Comparison of ENCODE assay signal across 14 cellular contexts in the genomic region with DNA sequence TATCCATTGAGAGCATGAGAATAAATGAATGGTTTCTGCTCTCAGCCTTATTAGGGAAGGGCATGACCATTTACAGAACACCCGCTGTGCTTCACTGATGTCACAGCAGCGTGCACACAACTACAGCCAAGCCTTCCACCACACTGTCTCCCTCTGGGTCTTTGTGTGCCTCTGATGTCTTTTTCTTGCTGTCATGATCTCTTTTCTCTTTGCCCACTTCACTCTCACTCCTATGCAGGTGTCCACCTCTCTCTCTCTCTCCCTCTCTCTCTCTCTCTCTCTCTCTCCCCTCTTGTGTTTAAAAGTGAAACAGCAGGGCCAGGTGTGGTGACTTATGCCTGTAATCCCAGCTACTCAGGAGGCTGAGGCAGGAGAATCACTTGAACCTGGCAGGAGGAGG.
A peak's percentile ranks its signal among the peaks of the same experiment; 100 is the strongest.
DNase-seq lines count a peak whose midpoint lies in the region; ATAC-seq and TF ChIP-seq lines count a peak whose summit lies in the region.
"Had no signal": no experiment of that assay in that cellular context is flagged by ENCODE, and none has a peak within 500 bp of the region (broad histone marks: within the 10 kb centered on the region; RNA-seq: fewer than 3 reads in every experiment).

No MANE protein-coding gene starts in this region.

- H3K27me3 ChIP-seq in uterus = no peaks in the 10 kb centered on the region
- H3K27me3 ChIP-seq: spleen had no signal

- peak overlapping the region; percentile 11 for H3K27ac Mint-ChIP-seq in activated CD4-positive, alpha-beta T cell treated with anti-CD3 and anti-CD28 coated beads for 36 hours
- H3K27ac Mint-ChIP-seq: activated CD4-positive, alpha-beta memory T cell treated with anti-CD3 and anti-CD28 coated beads for 36 hours had no signal

- no peak overlapping the region for H3K4me3 Mint-ChIP-seq in activated CD4-positive, alpha-beta T cell treated with anti-CD3 and anti-CD28 coated beads for 36 hours
- H3K4me3 Mint-ChIP-seq: activated CD4-positive, alpha-beta memory T cell treated with anti-CD3 and anti-CD28 coated beads for 36 hours had no signal

- intact Hi-C loops in activated CD4-positive, alpha-beta T cell treated with anti-CD3 and anti-CD28 coated beads for 36 hours (cut with DNase I, micrococcal nuclease) = no loop called here
- intact Hi-C loops in uterus (cut with DNase I; ENCODE audit: low total_unique reads) = no loop called here

- peaks cover 23% of the 10 kb centered on the region for H3K4me1 Mint-ChIP-seq in activated CD4-positive, alpha-beta T cell treated with anti-CD3 and anti-CD28 coated beads for 36 hours

- POLR2A ChIA-PET in activated CD4-positive, alpha-beta T cell treated with anti-CD3 and anti-CD28 coated beads for 36 hours (lab: Charles Lee) = no interaction called here

- CTCF ChIA-PET in activated CD4-positive, alpha-beta T cell treated with anti-CD3 and anti-CD28 coated beads for 36 hours (lab: Charles Lee) = interaction anchor here (0.7 to 0.9 kb wide), 2 partner anchors 13 to 52 kb away, joined by 3 to 4 read pairs; no protein-coding TSS in a partner anchor

- TF ChIP-seq POLR2A in uterus (IDR thresholded peaks at IDR 0.05) = no peak

- peaks cover 9% of the 10 kb centered on the region for H3K9me3 Mint-ChIP-seq in activated CD4-positive, alpha-beta T cell treated with anti-CD3 and anti-CD28 coated beads for 36 hours (ENCODE audit: low read depth)
- H3K9me3 Mint-ChIP-seq: activated CD4-positive, alpha-beta memory T cell treated with anti-CD3 and anti-CD28 coated beads for 36 hours had no signal

- peaks cover 5 to 16% of the 10 kb centered on the region in 2 donors for H3K4me1 ChIP-seq in uterus

- no peak overlapping the region for H3K4me3 ChIP-seq in epithelial cell of proximal tubule (ENCODE audit: low read depth, low read length)
- no peak overlapping the region for H3K4me3 ChIP-seq in uterus
- H3K4me3 ChIP-seq: coronary artery, spleen had no signal

- H3K9me3 ChIP-seq in uterus = no peaks in the 10 kb centered on the region
- H3K9me3 ChIP-seq: spleen had no signal

- DNase-seq in activated CD4-positive, alpha-beta T cell treated with anti-CD3 and anti-CD28 coated beads for 36 hours = no peak
- no peak for DNase-seq in activated CD4-positive, alpha-beta T cell treated with anti-CD3 and anti-CD28 coated beads, Interleukin-2, amount 50 U/mL, for 4 hours
- DNase-seq in NCI-H69 (lab: John Stamatoyannopoulos, UW) (peak; percentile 58), epithelial cell of proximal tubule (ENCODE audit: low read depth) (no peak), uterus (no peak), COR-L47 (lab: John Stamatoyannopoulos, UW) (no peak), substantia nigra (lab: John Stamatoyannopoulos, UW) (no peak), omental fat pad (ENCODE audit: low spot score) (no peak)
- DNase-seq: activated CD4-positive, alpha-beta memory T cell treated with anti-CD3 and anti-CD28 coated beads for 36 hours; activated naive CD4-positive, alpha-beta T cell treated with anti-CD3 and anti-CD28 coated beads, Interleukin-2, amount 50 U/mL, for 16 hours; AML-193; spleen; T-helper 1 cell had no signal

- TF ChIP-seq CTCF in epithelial cell of proximal tubule (conservative IDR thresholded peaks at IDR 0.05; ENCODE audit: low read depth, low read length) (peak; percentile 23), uterus (IDR thresholded peaks at IDR 0.05) (no peak), omental fat pad (IDR thresholded peaks at IDR 0.05) (no peak)

- H3K36me3 ChIP-seq in uterus = no peaks in the 10 kb centered on the region
- H3K36me3 ChIP-seq: spleen had no signal

- no peak for ATAC-seq in activated CD4-positive, alpha-beta T cell treated with anti-CD3 and anti-CD28 coated beads for 36 hours
- ATAC-seq in omental fat pad (ENCODE audit: low FRiP score) = no peak

- H3K27me3 Mint-ChIP-seq in activated CD4-positive, alpha-beta T cell treated with anti-CD3 and anti-CD28 coated beads for 36 hours = peaks cover under 1% of the 10 kb centered on the region

- H3K36me3 Mint-ChIP-seq in activated CD4-positive, alpha-beta T cell treated with anti-CD3 and anti-CD28 coated beads for 36 hours (ENCODE audit: low read depth) = peaks cover 3% of the 10 kb centered on the region
- H3K36me3 Mint-ChIP-seq: activated CD4-positive, alpha-beta memory T cell treated with anti-CD3 and anti-CD28 coated beads for 36 hours had no signal

- H3K27ac ChIP-seq in uterus = peak overlapping the region; percentile 14 to 87
- H3K27ac ChIP-seq in substantia nigra (ENCODE audit: low read depth, low read length, poor library complexity, severe bottlenecking) = no peak overlapping the region
- H3K27ac ChIP-seq: coronary artery, spleen had no signal
